In the genomic region with DNA sequence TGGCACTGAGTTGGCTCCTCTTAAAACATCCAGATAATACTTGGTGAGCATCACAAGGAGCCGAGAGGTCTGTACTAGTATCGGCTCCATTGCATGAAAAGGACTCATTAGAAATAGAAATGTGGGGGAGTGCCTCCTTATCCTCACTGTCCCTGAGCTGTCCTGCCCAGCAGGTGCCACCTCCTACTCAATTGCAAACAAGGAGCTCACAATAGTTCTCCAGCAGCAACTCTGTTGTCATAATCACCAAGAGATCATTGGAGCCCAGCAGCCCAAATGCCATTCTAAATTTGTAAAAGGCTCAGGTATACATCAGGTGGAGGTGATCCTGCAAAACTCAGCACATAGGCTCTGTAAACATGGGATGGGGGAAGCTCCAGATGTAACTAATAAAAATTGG, we compare ENCODE assay signal across 16 cellular contexts.
DNase-seq lines count a peak whose midpoint lies in the region; ATAC-seq and TF ChIP-seq lines count a peak whose summit lies in the region.
"Had no signal": no experiment of that assay in that cellular context is flagged by ENCODE, and none has a peak within 500 bp of the region (broad histone marks: within the 10 kb centered on the region; RNA-seq: fewer than 3 reads in every experiment).

No MANE protein-coding gene starts in this region.

- no peak overlapping the region for H3K56ac ChIP-seq in H9 (ENCODE audit: insufficient read length, low read depth, low read length)

- ATAC-seq in GM23338, result peak; percentile 82
- ATAC-seq in WTC11, result peak; percentile 81
- ATAC-seq in HG02970 (IDR thresholded peaks at IDR 0.05; ENCODE audit: low FRiP score, unreplicated experiment), result no peak
- ATAC-seq: GM12878 had no signal

- H3K27ac ChIP-seq in GM23338 (ENCODE audit: low read depth) (no peak overlapping the region), H9 (ENCODE audit: insufficient read length, low read depth, low read length) (no peak overlapping the region), ovary (no peak overlapping the region)
- H3K27ac ChIP-seq: GM23248 had no signal

- H3K79me2 ChIP-seq in GM23338 (replicated peaks; ENCODE audit: insufficient read depth), result no peaks in the 10 kb centered on the region
- H3K79me2 ChIP-seq in H9 (ENCODE audit: insufficient read depth, low read length), result no peaks in the 10 kb centered on the region; the same call in 1 of the 2 replicates

- H4K91ac ChIP-seq in H9 (ENCODE audit: insufficient read length, low read depth, low read length), result no peak overlapping the region

- H2BK120ac ChIP-seq in H9 (ENCODE audit: low read depth, low read length, poor library complexity, severe bottlenecking), result no peak overlapping the region

- no peaks in the 10 kb centered on the region for H3K36me3 Mint-ChIP-seq in GM23338 (ENCODE audit: low read depth)
- no peaks in the 10 kb centered on the region for H3K36me3 Mint-ChIP-seq in H9 (ENCODE audit: insufficient read depth in 1 of 3, low read depth in 3 of 3)
- no peaks in the 10 kb centered on the region for H3K36me3 Mint-ChIP-seq in WTC11
- no peaks in the 10 kb centered on the region for H3K36me3 Mint-ChIP-seq in activated naive CD4-positive, alpha-beta T cell treated with anti-CD3 and anti-CD28 coated beads for 36 hours (ENCODE audit: low read depth)

- 0 out of 2 replicates have a peak, but pooled peaks cover 3% of the 10 kb centered on the region for H3K4me1 ChIP-seq in GM23338 (ENCODE audit: insufficient read depth)
- H3K4me1 ChIP-seq in H9 (ENCODE audit: insufficient read depth, low read length), result no peaks in the 10 kb centered on the region; the same call in 1 of the 2 replicates
- no peaks in the 10 kb centered on the region for H3K4me1 ChIP-seq in ovary (ENCODE audit: insufficient read depth)

- H3K79me1 ChIP-seq in H9 (ENCODE audit: insufficient read depth, low read depth, low read length, poor library complexity, severe bottlenecking), result no peaks in the 10 kb centered on the region

- no peak overlapping the region for H2BK12ac ChIP-seq in H9 (ENCODE audit: insufficient read length, low read depth, low read length)

- no peaks in the 10 kb centered on the region for H3F3A ChIP-seq in GM23338 (replicated peaks; ENCODE audit: low read depth)

- no peak overlapping the region for H4K5ac ChIP-seq in H9 (ENCODE audit: insufficient read length, low read depth, low read length)

- no peak overlapping the region for H2AK5ac ChIP-seq in H9 (ENCODE audit: insufficient read length, low read length)

- no peaks in the 10 kb centered on the region for H3K23me2 ChIP-seq in H9 (ENCODE audit: insufficient read length, low read depth, low read length, poor library complexity, severe bottlenecking)

- no peak overlapping the region for H3K14ac ChIP-seq in H9 (ENCODE audit: insufficient read depth, low read length)

- H3K23ac ChIP-seq in H9 (ENCODE audit: insufficient read length, low read depth, low read length), result no peak overlapping the region

- H3K4ac ChIP-seq in H9 (ENCODE audit: low read depth, low read length), result no peak overlapping the region

- intact Hi-C loops in activated naive CD4-positive, alpha-beta T cell treated with anti-CD3 and anti-CD28 coated beads for 36 hours (cut with micrococcal nuclease), result no loop called here
- intact Hi-C loops in ovary (cut with DNase I), result no loop called here

- TF ChIP-seq POLR2A in ovary (IDR thresholded peaks at IDR 0.05), result no peak

- no peak overlapping the region for H2BK5ac ChIP-seq in H9 (ENCODE audit: insufficient read length, low read length)

- CTCF ChIA-PET in WTC11 (lab: Charles Lee), result interaction anchor here (0.8 kb wide), 1 partner anchor 100 kb away, joined by 4 read pairs; no protein-coding TSS in a partner anchor
- CTCF ChIA-PET in activated naive CD4-positive, alpha-beta T cell treated with anti-CD3 and anti-CD28 coated beads for 36 hours (lab: Charles Lee), result no interaction called here

- no peak overlapping the region for H3K27ac Mint-ChIP-seq in GM23338
- peak overlapping the region in 2 of 3 experiments; percentile 40 to 80; a peak in 1 of 7 replicates for H3K27ac Mint-ChIP-seq in H9
- H3K27ac Mint-ChIP-seq in WTC11, result no peak overlapping the region
- no peak overlapping the region for H3K27ac Mint-ChIP-seq in activated naive CD4-positive, alpha-beta T cell treated with anti-CD3 and anti-CD28 coated beads for 36 hours
- H3K27ac Mint-ChIP-seq: B cell; CD4-positive, alpha-beta T cell had no signal

- H3K4me1 Mint-ChIP-seq in GM23338, result peaks cover 16% of the 10 kb centered on the region
- peaks cover 22 to 26% of the 10 kb centered on the region in 2 experiments for H3K4me1 Mint-ChIP-seq in H9
- H3K4me1 Mint-ChIP-seq in WTC11, result peaks cover 23% of the 10 kb centered on the region
- no peaks in the 10 kb centered on the region for H3K4me1 Mint-ChIP-seq in activated naive CD4-positive, alpha-beta T cell treated with anti-CD3 and anti-CD28 coated beads for 36 hours (ENCODE audit: low read depth)
- H3K4me1 Mint-ChIP-seq: B cell had no signal

- H3K9ac ChIP-seq in H9 (ENCODE audit: extremely low read depth, insufficient read length, low read length), result no peak overlapping the region
- H3K9ac ChIP-seq: GM23248 had no signal

- H3K18ac ChIP-seq in H9 (ENCODE audit: insufficient read length, low read depth, low read length), result no peak overlapping the region

- no peaks in the 10 kb centered on the region for H3K36me3 ChIP-seq in GM23338 (ENCODE audit: insufficient read depth)
- H3K36me3 ChIP-seq in ovary, result no peaks in the 10 kb centered on the region

- H3K9me2 ChIP-seq in GM23338 (ENCODE audit: insufficient read depth), result 0 out of 2 replicates have a peak, but pooled peaks cover 4% of the 10 kb centered on the region

- H3K9me3 ChIP-seq in H9 (ENCODE audit: control insufficient read depth, low read depth, low read length) (no peaks in the 10 kb centered on the region), ovary (no peaks in the 10 kb centered on the region)

- H4K20me1 ChIP-seq in GM23338 (replicated peaks; ENCODE audit: insufficient read depth) (no peaks in the 10 kb centered on the region), H9 (ENCODE audit: control insufficient read depth, insufficient read depth, insufficient read length) (no peaks in the 10 kb centered on the region)

- H3K4me3 ChIP-seq in GM23338 (no peak overlapping the region), ovary (no peak overlapping the region)
- H3K4me3 ChIP-seq: GM12878, GM23248 had no signal

- H3K9me3 Mint-ChIP-seq in GM23338, result no peaks in the 10 kb centered on the region
- no peaks in the 10 kb centered on the region for H3K9me3 Mint-ChIP-seq in H9
- no peaks in the 10 kb centered on the region for H3K9me3 Mint-ChIP-seq in WTC11
- H3K9me3 Mint-ChIP-seq in activated naive CD4-positive, alpha-beta T cell treated with anti-CD3 and anti-CD28 coated beads for 36 hours, result no peaks in the 10 kb centered on the region
- H3K9me3 Mint-ChIP-seq: CD4-positive, alpha-beta T cell had no signal

- TF ChIP-seq CTCF in GM23338 (conservative IDR thresholded peaks at IDR 0.05; ENCODE audit: low read depth in 2 of 2) (no peak), H9 (conservative IDR thresholded peaks at IDR 0.05) (no peak), WTC11 (IDR thresholded peaks at IDR 0.05) (no peak), ovary (IDR thresholded peaks at IDR 0.05) (no peak)

- no CpG with 5 or more reads among the region's 2 CpGs for WGBS in H9 (ENCODE audit: extremely low coverage, insufficient read length, low lambda C conversion rate)
- 78 to 89% (median 81%) methylated on average over 2 of the region's 2 CpGs for WGBS in ovary, 3 donors

- H3T11ph ChIP-seq in H9 (ENCODE audit: low read length), result no peak overlapping the region

- H3K27me3 ChIP-seq in GM23338 (ENCODE audit: insufficient read depth), result no peaks in the 10 kb centered on the region
- no peaks in the 10 kb centered on the region for H3K27me3 ChIP-seq in H9 (ENCODE audit: insufficient read depth, low read length)
- no peaks in the 10 kb centered on the region for H3K27me3 ChIP-seq in ovary

- H2AFZ ChIP-seq in GM23338, result no peak overlapping the region
- no peak overlapping the region for H2AFZ ChIP-seq in H9 (ENCODE audit: low read length)
- H2AFZ ChIP-seq: GM23248 had no signal

- H4K8ac ChIP-seq in H9 (replicated peaks; ENCODE audit: insufficient read length, low read depth, low read length), result no peak overlapping the region

- H3K27me3 Mint-ChIP-seq in GM23338 (ENCODE audit: insufficient read depth, low read depth, poor library complexity), result peaks cover 3% of the 10 kb centered on the region
- H3K27me3 Mint-ChIP-seq in H9 (ENCODE audit: low read depth), result no peaks in the 10 kb centered on the region
- peaks cover 15% of the 10 kb centered on the region for H3K27me3 Mint-ChIP-seq in WTC11 (ENCODE audit: low read depth)
- peaks cover 10% of the 10 kb centered on the region for H3K27me3 Mint-ChIP-seq in activated naive CD4-positive, alpha-beta T cell treated with anti-CD3 and anti-CD28 coated beads for 36 hours (ENCODE audit: low read depth)

- H3K4me3 Mint-ChIP-seq in GM23338, result no peak overlapping the region
- H3K4me3 Mint-ChIP-seq in H9, result no peak overlapping the region
- no peak overlapping the region for H3K4me3 Mint-ChIP-seq in WTC11
- no peak overlapping the region for H3K4me3 Mint-ChIP-seq in activated naive CD4-positive, alpha-beta T cell treated with anti-CD3 and anti-CD28 coated beads for 36 hours
- H3K4me3 Mint-ChIP-seq: B cell; CD4-positive, alpha-beta T cell had no signal

- no peak overlapping the region for H3K4me2 ChIP-seq in GM23338
- no peak overlapping the region for H3K4me2 ChIP-seq in H9 (ENCODE audit: insufficient read depth, insufficient read length, low read length)

- no peak for TF ChIP-seq EP300 in ovary (IDR thresholded peaks at IDR 0.05)

- H2BK20ac ChIP-seq in H9 (ENCODE audit: low read depth, low read length, poor library complexity, severe bottlenecking), result no peak overlapping the region

- no peak for DNase-seq in GM23338 (ENCODE audit: low spot score)
- DNase-seq in H9, result no peak
- DNase-seq in WTC11 (ENCODE audit: low spot score), result no peak
- peak; percentile 28 for DNase-seq in iPS-NIHi7 (ENCODE audit: extremely low spot score)
- DNase-seq in activated naive CD4-positive, alpha-beta T cell treated with anti-CD3 and anti-CD28 coated beads for 36 hours, result no peak
- no peak for DNase-seq in ovary
- DNase-seq: C1 segment of cervical spinal cord; Calu3; CD4-positive, alpha-beta T cell; DMS 273 treated with DMSO at 0.1 percent for 48 hours; GM23248; HCEC 1CT; IMR-90 had no signal

- H2BK15ac ChIP-seq in H9 (ENCODE audit: low read depth, low read length), result no peak overlapping the region

- POLR2A ChIA-PET in WTC11 (lab: Charles Lee), result no interaction called here

TF ChIP-seq in WTC11, 78 proteins besides CTCF, POLR2A, EP300 and RAD21 (continues in another document):
- TF ChIP-seq RORB (CRISPR knock-in tag; IDR thresholded peaks at IDR 0.05) (no peak), NR1H2 (CRISPR knock-in tag; IDR thresholded peaks at IDR 0.05) (no peak)

Comparison
In these comparisons a context has a peak if more than half of its experiments do, and no peak if none do; other contexts are left out.
1. H3K27ac Mint-ChIP-seq: peak in H9 (2 of 3); none in GM23338 (single experiment), WTC11 (single experiment) and activated naive CD4-positive, alpha-beta T cell treated with anti-CD3 and anti-CD28 coated beads for 36 hours (single experiment).